Comparison of ENCODE assay signal across 18 cellular contexts in the genomic region with DNA sequence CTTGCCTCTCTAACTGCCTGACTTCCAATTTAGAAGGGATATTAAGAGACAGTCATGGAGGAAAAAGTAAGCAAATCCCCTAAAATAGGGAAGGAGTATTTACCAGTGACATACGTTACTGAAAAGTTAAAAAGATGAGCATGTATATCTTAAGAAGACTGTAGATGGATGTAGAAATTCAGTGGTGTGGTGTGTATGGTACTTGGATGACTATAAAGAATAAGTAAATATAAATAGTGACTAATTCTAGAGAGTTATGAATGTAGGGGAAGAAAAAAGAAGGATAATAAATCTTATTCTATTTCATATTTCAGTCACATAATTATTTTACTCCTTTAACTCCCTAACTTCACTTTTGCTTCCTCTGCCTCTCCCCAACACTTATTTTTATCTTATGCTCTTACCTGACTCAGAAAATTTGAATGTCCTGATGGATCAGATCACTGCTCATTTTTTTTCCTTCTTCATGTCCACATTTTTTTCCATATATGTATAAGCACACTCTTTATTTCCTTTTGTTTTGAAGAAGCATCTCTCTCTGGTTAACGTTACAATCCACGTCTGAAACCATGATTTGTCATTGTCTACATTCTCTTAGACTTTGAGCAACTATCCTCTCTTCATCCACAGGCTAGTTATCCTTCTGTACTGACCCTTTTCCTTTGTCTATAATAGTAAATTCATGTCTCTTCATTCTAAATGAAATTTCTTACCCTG.
"Had no signal": no experiment of that assay in that cellular context is flagged by ENCODE, and none has a peak within 500 bp of the region (broad histone marks: within the 10 kb centered on the region; RNA-seq: fewer than 3 reads in every experiment).

No MANE protein-coding gene starts in this region.

- H3K27ac Mint-ChIP-seq: activated CD4-positive, alpha-beta memory T cell treated with anti-CD3 and anti-CD28 coated beads for 36 hours; activated CD4-positive, alpha-beta T cell treated with anti-CD3 and anti-CD28 coated beads for 36 hours; activated naive CD8-positive, alpha-beta T cell; activated T-helper 1 cell treated with anti-CD3 and anti-CD28 coated beads, Interleukin-12 subunit alpha, Interleukin-12 subunit beta, Interleukin-2, Interleukin-4 antibody, amounts not matched to agents 30 ng/mL and 10 ng/mL and 1 ng/mL, durations not matched to agents 14 hours and 24 hours and 36 hours; immature natural killer cell; WTC11 had no signal

- H3K4me3 ChIP-seq: mucosa of descending colon, sigmoid colon, thyroid gland had no signal

- ATAC-seq: activated CD4-positive, alpha-beta T cell treated with anti-CD3 and anti-CD28 coated beads for 36 hours; mucosa of descending colon; WTC11 had no signal

- H3K27me3 ChIP-seq: sigmoid colon, thyroid gland had no signal

- DNase-seq: activated CD4-positive, alpha-beta memory T cell treated with anti-CD3 and anti-CD28 coated beads for 36 hours; activated CD4-positive, alpha-beta T cell treated with anti-CD3 and anti-CD28 coated beads for 36 hours; activated T-cell treated with anti-CD3 and anti-CD28 coated beads for 4 hours; amygdala; cerebellar nuclear complex; cortex of kidney; immature natural killer cell; mucosa of descending colon; naive B cell; sigmoid colon; stimulated activated CD4-positive, alpha-beta T cell treated with anti-CD3 and anti-CD28 coated beads, Interleukin-2, amount 100 ng/mL, for 24 hours; stimulated activated naive CD4-positive, alpha-beta T cell treated with Interleukin-2 at 50 U/mL for 16 hours; thyroid gland had no signal

- H3K36me3 Mint-ChIP-seq: activated CD4-positive, alpha-beta memory T cell treated with anti-CD3 and anti-CD28 coated beads for 36 hours; activated naive CD8-positive, alpha-beta T cell; immature natural killer cell; WTC11 had no signal

- H3K36me3 ChIP-seq: sigmoid colon, thyroid gland had no signal

- H3K9me3 ChIP-seq: mucosa of descending colon, thyroid gland had no signal

- H3K4me1 ChIP-seq: parathyroid adenoma, thyroid gland had no signal

- H3K4me1 Mint-ChIP-seq: activated CD4-positive, alpha-beta T cell treated with anti-CD3 and anti-CD28 coated beads for 36 hours; immature natural killer cell; naive B cell; WTC11 had no signal

- H3K27me3 Mint-ChIP-seq: activated CD4-positive, alpha-beta memory T cell treated with anti-CD3 and anti-CD28 coated beads for 36 hours; activated CD4-positive, alpha-beta T cell treated with anti-CD3 and anti-CD28 coated beads for 36 hours; activated naive CD8-positive, alpha-beta T cell; naive B cell had no signal

- H3K27ac ChIP-seq: parathyroid adenoma, sigmoid colon, thyroid gland had no signal

- H3K4me3 Mint-ChIP-seq: activated CD4-positive, alpha-beta memory T cell treated with anti-CD3 and anti-CD28 coated beads for 36 hours; activated CD4-positive, alpha-beta T cell treated with anti-CD3 and anti-CD28 coated beads for 36 hours; activated naive CD8-positive, alpha-beta T cell; activated T-helper 1 cell treated with anti-CD3 and anti-CD28 coated beads, Interleukin-12 subunit alpha, Interleukin-12 subunit beta, Interleukin-2, Interleukin-4 antibody, amounts not matched to agents 30 ng/mL and 10 ng/mL and 1 ng/mL, durations not matched to agents 14 hours and 24 hours and 36 hours; immature natural killer cell; naive B cell; WTC11 had no signal

- FAIRE-seq: bronchial epithelial cell had no signal
